Comparison of ENCODE assay signal across 1 cellular context in genomic region chr19:12697425-12697824, GRCh38.
TF ChIP-seq lines count a peak whose summit lies in the region.

No MANE protein-coding gene starts in this region.

TF ChIP-seq in HepG2, 621 proteins besides CTCF, POLR2A, EP300 and RAD21:
- peak; percentile 57 for TF ChIP-seq AGO2 (optimal IDR thresholded peaks at IDR 0.05; ENCODE audit: low read depth, low read length)
